ENCODE assay signal across 25 cellular contexts in the genomic region with DNA sequence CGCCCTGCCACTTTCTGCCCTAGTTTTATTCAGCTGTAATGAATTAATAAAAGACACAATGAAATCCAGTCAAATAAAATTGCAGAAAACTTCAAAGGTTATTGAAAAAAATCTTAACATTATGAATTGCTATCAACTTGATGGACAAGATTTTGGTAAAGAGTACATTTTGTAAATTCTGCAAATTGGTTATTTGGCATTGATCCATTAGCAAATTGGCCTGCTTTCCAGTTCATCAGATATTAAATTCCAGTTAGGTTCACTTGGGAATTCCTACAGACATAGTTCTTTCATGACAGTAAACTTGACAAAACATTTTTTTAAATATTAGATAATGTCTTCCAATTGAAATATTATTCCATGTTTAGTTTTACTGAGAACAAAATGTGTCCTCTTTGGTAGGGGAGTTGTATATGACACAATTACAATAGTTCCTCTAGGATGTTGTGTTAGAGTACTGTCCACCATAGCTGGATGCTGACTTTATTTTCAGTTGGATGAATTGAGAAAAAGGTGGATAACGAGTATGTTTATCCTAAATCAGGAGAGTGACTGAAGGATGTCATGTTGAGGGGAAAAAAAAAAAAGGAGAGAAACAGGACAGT.
DNase-seq lines count a peak whose midpoint lies in the region; ATAC-seq and TF ChIP-seq lines count a peak whose summit lies in the region.
"Had no signal": no experiment of that assay in that cellular context is flagged by ENCODE, and none has a peak within 500 bp of the region (broad histone marks: within the 10 kb centered on the region; RNA-seq: fewer than 3 reads in every experiment).

No MANE protein-coding gene starts in this region.

- no peak overlapping the region for H3K4me2 ChIP-seq in smooth muscle cell

- H3K27me3 ChIP-seq in heart left ventricle (no peaks in the 10 kb centered on the region), right cardiac atrium (ENCODE audit: control insufficient read depth, insufficient read depth) (no peaks in the 10 kb centered on the region), smooth muscle cell (ENCODE audit: low read depth) (no peaks in the 10 kb centered on the region)
- H3K27me3 ChIP-seq: BLaER1, MG63, SJSA1 had no signal

- no peaks in the 10 kb centered on the region for H3F3A ChIP-seq in smooth muscle cell (ENCODE audit: low read depth)

- H3K9ac ChIP-seq in smooth muscle cell (ENCODE audit: low read depth) = no peak overlapping the region
- H3K9ac ChIP-seq: BLaER1 had no signal

- TF ChIP-seq CTCF in heart left ventricle (IDR thresholded peaks at IDR 0.05) (no peak), cardiac fibroblast (IDR thresholded peaks at IDR 0.05; ENCODE audit: low read depth, low read length) (no peak), fibroblast of the aortic adventitia (IDR thresholded peaks at IDR 0.05; ENCODE audit: insufficient read depth, low read length) (no peak), smooth muscle cell (IDR thresholded peaks at IDR 0.05; ENCODE audit: borderline replicate concordance, insufficient read depth, poor library complexity, severe bottlenecking) (no peak)

- WGBS in heart left ventricle, 4 donors = 81 to 95% (median 87%) methylated on average over 2 of the region's 2 CpGs
- WGBS in right cardiac atrium = 87% methylated on average over 2 of the region's 2 CpGs
- WGBS in smooth muscle cell (ENCODE audit: low lambda C conversion rate) = 89% methylated on average over 2 of the region's 2 CpGs

- H3K9me3 ChIP-seq in heart left ventricle = no peaks in the 10 kb centered on the region
- H3K9me3 ChIP-seq in right cardiac atrium (ENCODE audit: control insufficient read depth, low read length) = no peaks in the 10 kb centered on the region
- H3K9me3 ChIP-seq in smooth muscle cell (replicated peaks; ENCODE audit: low read depth) = no peaks in the 10 kb centered on the region
- H3K9me3 ChIP-seq: HAP-1, MG63, SJSA1 had no signal

- no peak overlapping the region for H3K4me3 ChIP-seq in heart left ventricle
- H3K4me3 ChIP-seq in right cardiac atrium (ENCODE audit: low read length) = no peak overlapping the region
- no peak overlapping the region for H3K4me3 ChIP-seq in cardiac fibroblast (replicated peaks in 1 of 2; ENCODE audit: low read depth in 2 of 2, low read length in 2 of 2)
- H3K4me3 ChIP-seq in fibroblast of the aortic adventitia (ENCODE audit: low read depth, low read length) = no peak overlapping the region
- no peak overlapping the region for H3K4me3 ChIP-seq in smooth muscle cell
- H3K4me3 ChIP-seq: BLaER1, HAP-1, MG63, SJSA1 had no signal

- peak in 2 of 4 donors; percentile 34 to 70 for ATAC-seq in heart left ventricle
- no peak for ATAC-seq in right cardiac atrium
- ATAC-seq: PC-3 had no signal

- H3K4me1 ChIP-seq in heart left ventricle (peaks cover 0 to 42% (median 20%) of the 10 kb centered on the region in 12 donors), right cardiac atrium (ENCODE audit: control insufficient read depth, insufficient read depth, low read length) (no peaks in the 10 kb centered on the region), smooth muscle cell (ENCODE audit: low read depth) (no peaks in the 10 kb centered on the region)
- H3K4me1 ChIP-seq: SJSA1 had no signal

- TF ChIP-seq POLR2A in heart left ventricle (IDR thresholded peaks at IDR 0.05) = no peak

- intact Hi-C loops in heart left ventricle (cut with DNase I) (loop anchor here in 2 of 10 donors (10.0 kb wide), 2 partner anchors 96 to 174 kb away; no protein-coding TSS in a partner anchor), right cardiac atrium (cut with DNase I) (no loop called here)

- H2AFZ ChIP-seq in smooth muscle cell (ENCODE audit: low read depth) = no peak overlapping the region

- DNase-seq in heart left ventricle = no peak
- DNase-seq in right cardiac atrium = no peak
- peak; percentile 18 for DNase-seq in EH (ENCODE audit: low read depth)
- DNase-seq in cardiac fibroblast (ENCODE audit: low read depth in 2 of 2) = peak; percentile 21 to 46
- peak; percentile 17 for DNase-seq in fibroblast of the aortic adventitia (ENCODE audit: low read depth)
- no peak for DNase-seq in smooth muscle cell (lab: John Stamatoyannopoulos, UW; ENCODE audit: unreplicated experiment)
- no peak for DNase-seq in activated T-cell treated with anti-CD3 and anti-CD28 coated beads, Interleukin-2, amount 50 U/mL, for 48 hours
- no peak for DNase-seq in cerebellar nuclear complex (lab: John Stamatoyannopoulos, UW)
- DNase-seq: CD4-positive, CD25-positive, alpha-beta regulatory T cell; EL; GDM1; GOT3; HFFc6; KG1; MG63; NCI-H1694; NCI-H2029 treated with DMSO at 0.1 percent for 48 hours; NCI-H446 treated with DMSO at 0.1 percent for 48 hours; NCI-H526; NCI-H82; NK-92 treated with Interleukin-12 subunit alpha and Interleukin-12 subunit beta, amount 100 ng/mL, for 24 hours; PC-3 had no signal

- no peaks in the 10 kb centered on the region for H3K79me2 ChIP-seq in smooth muscle cell (ENCODE audit: low read depth)

- no peaks in the 10 kb centered on the region for H4K20me1 ChIP-seq in smooth muscle cell (ENCODE audit: low read depth)
- H4K20me1 ChIP-seq: BLaER1 had no signal

- peak overlapping the region in 7 of 12 donors; percentile 4 to 68 (median 31) for H3K27ac ChIP-seq in heart left ventricle
- no peak overlapping the region for H3K27ac ChIP-seq in right cardiac atrium (ENCODE audit: low read length)
- no peak overlapping the region for H3K27ac ChIP-seq in smooth muscle cell (ENCODE audit: low read depth)
- H3K27ac ChIP-seq: BLaER1, SJSA1 had no signal

- H3K36me3 ChIP-seq in heart left ventricle = peaks cover 0 to 8% (median 0%) of the 10 kb centered on the region in 9 donors
- no peaks in the 10 kb centered on the region for H3K36me3 ChIP-seq in smooth muscle cell (ENCODE audit: low read depth)
- H3K36me3 ChIP-seq: HAP-1, MG63 had no signal

Comparison
In these comparisons a context has a peak if more than half of its experiments do, and no peak if none do; other contexts are left out.
1. H3K27ac ChIP-seq: peak in heart left ventricle (7 of 12); none in right cardiac atrium (single experiment) and smooth muscle cell (single experiment).
2. DNase-seq: peak in EH (single experiment), cardiac fibroblast (2 of 2) and fibroblast of the aortic adventitia (single experiment); none in heart left ventricle (0 of 5), right cardiac atrium (0 of 3), smooth muscle cell (single experiment), activated T-cell treated with anti-CD3 and anti-CD28 coated beads, Interleukin-2, amount 50 U/mL, for 48 hours (0 of 2) and cerebellar nuclear complex (0 of 2).